8 cellular contexts compared by ENCODE assay signal in the genomic region with DNA sequence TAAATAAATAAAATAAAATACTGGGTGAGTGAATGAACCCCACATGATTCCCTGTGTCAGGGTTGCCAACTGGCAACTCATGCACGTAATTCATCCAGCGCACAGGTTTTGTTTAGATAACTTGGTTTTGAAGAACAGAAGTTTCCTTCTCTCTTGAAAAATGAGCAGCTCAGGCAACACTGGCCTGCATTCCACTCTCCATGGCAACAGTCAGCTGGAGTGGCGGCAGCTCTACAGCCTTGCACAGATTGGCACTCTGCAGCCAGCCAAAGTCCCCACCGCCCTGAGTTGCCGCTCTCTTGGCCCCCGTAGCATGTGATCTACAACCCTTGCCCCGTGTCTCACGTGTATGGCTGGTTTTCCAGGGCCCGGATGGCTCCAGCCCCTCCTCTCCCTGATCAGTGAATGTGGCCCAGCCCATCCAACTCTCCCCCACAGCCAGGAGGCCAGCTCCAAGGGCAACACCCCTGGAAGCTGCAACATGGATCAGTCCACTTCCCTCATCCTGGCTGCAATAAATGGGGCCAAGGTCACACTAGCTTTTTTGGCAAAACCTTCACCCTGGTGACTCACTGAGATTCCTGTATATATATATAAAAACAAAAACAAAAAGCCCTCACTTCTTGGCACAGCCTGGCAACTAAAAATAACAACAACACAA. TPM values are rescaled to one million over a fixed set of nuclear protein-coding genes. Genes with fewer than 3 reads are reported as not detected.
DNase-seq lines count a peak whose midpoint lies in the region; ATAC-seq and TF ChIP-seq lines count a peak whose summit lies in the region.
"Not testable (repeated sequence)": the region's sequence is repeated elsewhere in the genome, so short reads cannot be mapped to it uniquely, and the experiment has no call there.

No MANE protein-coding gene starts in this region.

- peaks cover 43% of the 10 kb centered on the region for H3K4me1 Mint-ChIP-seq in progenitor cell of endocrine pancreas (ENCODE audit: low read depth)

- H4K20me1 ChIP-seq in PC-3 (ENCODE audit: low read length) = not testable (repeated sequence)

- POLR2A ChIA-PET in PC-3 (lab: Charles Lee; ENCODE audit: unreplicated experiment) = interaction anchor here (0.5 to 0.6 kb wide), 2 partner anchors 17 to 293 kb away, joined by 13 to 14 read pairs; no protein-coding TSS in a partner anchor

- not testable (repeated sequence) for H3F3A ChIP-seq in PC-3 (ENCODE audit: low read length, unreplicated experiment)

- H3K4me2 ChIP-seq in PC-3 (ENCODE audit: low read length) = peak overlapping the region; percentile 54; the same call in 1 of the 2 replicates

- TF ChIP-seq CTCF in LNCaP clone FGC (IDR thresholded peaks at IDR 0.05; ENCODE audit: control insufficient read depth, extremely low read depth, insufficient read depth); PC-3 (conservative IDR thresholded peaks at IDR 0.05; ENCODE audit: low read depth, low read length); body of pancreas (IDR thresholded peaks at IDR 0.05); fibroblast of the aortic adventitia (IDR thresholded peaks at IDR 0.05; ENCODE audit: insufficient read depth, low read length); left lung (IDR thresholded peaks at IDR 0.05); progenitor cell of endocrine pancreas (IDR thresholded peaks at IDR 0.05; ENCODE audit: unreplicated experiment): not testable (repeated sequence)

- WGBS in body of pancreas, 2 donors = 15 to 21% methylated on average over 2 to 9 of the region's 9 CpGs

- H3K4me1 ChIP-seq in PC-3 (ENCODE audit: insufficient read depth, low read length) = not testable (repeated sequence)
- H3K4me1 ChIP-seq in body of pancreas (peaks cover 71% of the 10 kb centered on the region), left lung (peaks cover 7 to 12% of the 10 kb centered on the region in 2 donors)

- not testable (repeated sequence) for H3K9me3 Mint-ChIP-seq in progenitor cell of endocrine pancreas (ENCODE audit: low read depth)

- BruUV-seq in PC-3 (replicated peaks; lab: Mats Ljungman, UMichigan) = not testable (repeated sequence)

- H3K36me3 ChIP-seq in PC-3 (ENCODE audit: low read depth, low read length); body of pancreas (replicated peaks in 1 of 2; ENCODE audit: insufficient read depth in 1 of 2, low read depth in 2 of 2); left lung: not testable (repeated sequence)

- H3K4me3 Mint-ChIP-seq in progenitor cell of endocrine pancreas (ENCODE audit: low read depth) = peak overlapping the region; percentile 41

- H3K27ac ChIP-seq in PC-3 (ENCODE audit: low read length) = not testable (repeated sequence)
- H3K27ac ChIP-seq in body of pancreas (peak overlapping the region; percentile 80 to 96 (median 88)), left lung (peak overlapping the region; percentile 81 to 83)

- not testable (repeated sequence) for H2AFZ ChIP-seq in PC-3 (ENCODE audit: low read length)

- intact Hi-C loops in PC-3 (cut with micrococcal nuclease); body of pancreas (cut with DNase I); left lung (cut with DNase I): not testable (repeated sequence)

- H3K9me3 ChIP-seq in PC-3 (ENCODE audit: low read length); body of pancreas; left lung: not testable (repeated sequence)

- not testable (repeated sequence) for H3K9me2 ChIP-seq in PC-3 (replicated peaks; ENCODE audit: low read length)

- TF ChIP-seq POLR2A in body of pancreas (IDR thresholded peaks at IDR 0.05) = not testable (repeated sequence)

- not testable (repeated sequence) for H3K9ac ChIP-seq in PC-3 (ENCODE audit: low read length)

- not testable (repeated sequence) for H3K79me2 ChIP-seq in PC-3 (ENCODE audit: low read length)

- not testable (repeated sequence) for H3K27me3 ChIP-seq in PC-3 (ENCODE audit: low read length); body of pancreas; left lung

- H3K4me3 ChIP-seq in LNCaP clone FGC (ENCODE audit: low read depth, low read length); PC-3 (ENCODE audit: low read length); body of pancreas; fibroblast of the aortic adventitia (ENCODE audit: low read depth, low read length); left lung: not testable (repeated sequence)

- H3K27me3 Mint-ChIP-seq in progenitor cell of endocrine pancreas = not testable (repeated sequence)

- ATAC-seq in PC-3 = not testable (repeated sequence)
- ATAC-seq in body of pancreas (peak; percentile 83), left lung (peak; percentile 27)

- DNase-seq in DMS 273 treated with DMSO at 0.1 percent for 48 hours (lab: John Stamatoyannopoulos, UW) (peak; percentile 53), LNCaP clone FGC (ENCODE audit: low read depth) (peak; percentile 69), PC-3 (peak; percentile 82), body of pancreas (peak; percentile 84 to 93 (median 89)), fibroblast of the aortic adventitia (ENCODE audit: low read depth) (peak; percentile 98), left lung (peak; percentile 82 to 83), progenitor cell of endocrine pancreas (ENCODE audit: low spot score, unreplicated experiment) (peak; percentile 41), ureter (ENCODE audit: low spot score) (peak; percentile 72)

- CTCF ChIA-PET in PC-3 (lab: Charles Lee) = not testable (repeated sequence)

- peak overlapping the region; percentile 73 for H3K27ac Mint-ChIP-seq in progenitor cell of endocrine pancreas

- not testable (repeated sequence) for H3K36me3 Mint-ChIP-seq in progenitor cell of endocrine pancreas (ENCODE audit: insufficient read depth)

RNA-seq across cellular contexts. Expression of gene AQP7, which starts 11.1 kb away (rescaled TPM):
- total RNA-seq in PC-3 (2014; rRNA removed) (not detected in 2 replicates), body of pancreas (10 to 100 TPM in 1 of 2 donors, 1 to 10 TPM in 1; 4.2 to 29.7 TPM), fibroblast of the aortic adventitia (ENCODE audit: low replicate concordance) (0.09 TPM in 1 of 2 replicates, not detected in the other), left lung (1 to 10 TPM; 1.5 to 8.3 TPM), progenitor cell of endocrine pancreas (3.3 and 4.4 TPM in 2 replicates), ureter (8.3 TPM)

RNA-seq across cellular contexts. Expression of gene AQP3, which starts 56.2 kb away (rescaled TPM):
- 5.1 and 9.6 TPM in 2 replicates for total RNA-seq in PC-3 (2014; rRNA removed)
- 10 to 100 TPM; 12.5 to 50.3 TPM for total RNA-seq in body of pancreas
- 0.54 and 1.9 TPM in 2 replicates for total RNA-seq in fibroblast of the aortic adventitia (ENCODE audit: low replicate concordance)
- 100 to 1,000 TPM; 231 to 265 TPM for total RNA-seq in left lung
- 6.3 and 6.9 TPM in 2 replicates for total RNA-seq in progenitor cell of endocrine pancreas
- total RNA-seq in ureter = 203 TPM

Comparison
In these comparisons a context has a peak if more than half of its experiments do, and no peak if none do; other contexts are left out.
1. DNase-seq: peak in every context shown above with its lines; median percentile 98 in fibroblast of the aortic adventitia; 89 in body of pancreas; 82 in left lung; 82 in PC-3; 72 in ureter; 69 in LNCaP clone FGC; 53 in DMS 273 treated with DMSO at 0.1 percent for 48 hours; 41 in progenitor cell of endocrine pancreas.